28 cellular contexts compared by ENCODE assay signal in the genomic region with DNA sequence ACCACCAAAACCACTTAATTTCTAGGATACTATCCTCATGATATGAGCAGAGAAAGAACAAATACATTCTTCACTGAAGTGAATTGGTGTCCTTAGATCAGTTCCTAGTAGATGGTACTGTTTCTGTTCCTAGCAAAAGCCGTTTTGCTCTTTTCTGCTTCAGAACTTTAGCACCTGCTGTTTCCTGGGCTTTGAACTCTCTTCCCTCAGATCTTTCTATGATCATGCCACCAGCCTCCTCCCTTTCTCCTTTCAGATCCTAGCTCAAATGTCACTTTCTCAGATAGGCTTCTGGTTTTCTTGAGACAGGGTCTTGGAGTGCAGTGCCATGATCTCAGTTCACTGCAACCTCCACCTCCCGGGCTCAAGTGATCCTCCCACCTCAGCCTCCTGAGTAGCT.
"Had no signal": no experiment of that assay in that cellular context is flagged by ENCODE, and none has a peak within 500 bp of the region (broad histone marks: within the 10 kb centered on the region; RNA-seq: fewer than 3 reads in every experiment).

No MANE protein-coding gene starts in this region.

- H3K9me3 Mint-ChIP-seq: mesothelial cell of epicardium; nephron progenitor cell; stimulated activated effector memory CD8-positive, alpha-beta T cell treated with anti-CD3 and anti-CD28 coated beads, Interleukin-12 subunit alpha, Interleukin-12 subunit beta, amount 100 ng/mL, for 72 hours had no signal

- H3K27ac ChIP-seq: dorsolateral prefrontal cortex, epithelial cell of prostate, foreskin keratinocyte, gastroesophageal sphincter, heart right ventricle, left lung, psoas muscle, sigmoid colon, stomach, thyroid gland had no signal

- H3K4me1 ChIP-seq: foreskin keratinocyte, gastroesophageal sphincter, left lung, psoas muscle, sigmoid colon, stomach, thyroid gland had no signal

- H3K4me3 Mint-ChIP-seq: mesothelial cell of epicardium; naive B cell; nephron progenitor cell; stimulated activated effector memory CD8-positive, alpha-beta T cell treated with anti-CD3 and anti-CD28 coated beads, Interleukin-12 subunit alpha, Interleukin-12 subunit beta, amount 100 ng/mL, for 72 hours had no signal

- DNase-seq: dorsolateral prefrontal cortex; effector CD4-positive, alpha-beta T cell; foreskin keratinocyte; glutamatergic neuron; heart right ventricle; hippocampal formation; left cardiac atrium; left lung; mesenchymal stem cell; mucosa of descending colon; naive B cell; nephron progenitor cell; nucleus accumbens; posterior cingulate gyrus; psoas muscle; right cardiac atrium; sigmoid colon; stimulated activated CD4-positive, alpha-beta T cell treated with anti-CD3 and anti-CD28 coated beads, Interleukin-2, amount 100 ng/mL, for 24 hours; stimulated activated CD4-positive, alpha-beta T cell treated with anti-CD3 and anti-CD28 coated beads, Interleukin-4, amount 100 ng/mL, for 24 hours; stimulated activated naive CD4-positive, alpha-beta T cell treated with Interleukin-2 at 50 U/mL for 16 hours; stomach; thyroid gland; trophoblast cell had no signal

- H3K27me3 ChIP-seq: sigmoid colon, thyroid gland had no signal

- H3K27ac Mint-ChIP-seq: mesothelial cell of epicardium; naive B cell; nephron progenitor cell; stimulated activated effector memory CD8-positive, alpha-beta T cell treated with anti-CD3 and anti-CD28 coated beads, Interleukin-12 subunit alpha, Interleukin-12 subunit beta, amount 100 ng/mL, for 72 hours had no signal

- H3K36me3 ChIP-seq: gastroesophageal sphincter, heart right ventricle, left lung, sigmoid colon, stomach, thyroid gland had no signal

- H3K36me3 Mint-ChIP-seq: mesothelial cell of epicardium; naive B cell; stimulated activated effector memory CD8-positive, alpha-beta T cell treated with anti-CD3 and anti-CD28 coated beads, Interleukin-12 subunit alpha, Interleukin-12 subunit beta, amount 100 ng/mL, for 72 hours had no signal

- H3K9me3 ChIP-seq: gastroesophageal sphincter, heart right ventricle, left lung, mucosa of descending colon, psoas muscle, sigmoid colon, stomach, thyroid gland had no signal

- ATAC-seq: esophagus mucosa; foreskin keratinocyte; gastroesophageal sphincter; heart right ventricle; left cardiac atrium; left lung; mucosa of descending colon; psoas muscle; right cardiac atrium; stimulated activated effector memory CD8-positive, alpha-beta T cell treated with anti-CD3 and anti-CD28 coated beads, Interleukin-12 subunit alpha, Interleukin-12 subunit beta, amount 100 ng/mL, for 72 hours had no signal

- H3K4me1 Mint-ChIP-seq: naive B cell; stimulated activated effector memory CD8-positive, alpha-beta T cell treated with anti-CD3 and anti-CD28 coated beads, Interleukin-12 subunit alpha, Interleukin-12 subunit beta, amount 100 ng/mL, for 72 hours had no signal

- H3K4me3 ChIP-seq: dorsolateral prefrontal cortex, gastroesophageal sphincter, heart right ventricle, left lung, mucosa of descending colon, psoas muscle, sigmoid colon, stomach, thyroid gland had no signal
